In genomic region chr2:173488861-173489260, GRCh38 we compare ENCODE assay signal across 21 cellular contexts.
DNase-seq lines count a peak whose midpoint lies in the region; FAIRE-seq and TF ChIP-seq lines count a peak whose summit lies in the region.
"Had no signal": no experiment of that assay in that cellular context is flagged by ENCODE, and none has a peak within 500 bp of the region (broad histone marks: within the 10 kb centered on the region; RNA-seq: fewer than 3 reads in every experiment).

No MANE protein-coding gene starts in this region.

- H3K4me3 ChIP-seq in endothelial cell of umbilical vein (replicated peaks in 1 of 3; ENCODE audit: insufficient read depth in 1 of 3, low read depth in 1 of 3, low read length in 3 of 3) (no peak overlapping the region), suprapubic skin (no peak overlapping the region), uterus (no peak overlapping the region)
- H3K4me3 ChIP-seq: GM12878 had no signal

- TF ChIP-seq CTCF in endothelial cell of umbilical vein (IDR thresholded peaks at IDR 0.05; ENCODE audit: extremely low read depth in 1 of 2, insufficient read depth in 1 of 2, low read depth in 1 of 2, low read length in 2 of 2) (no peak), suprapubic skin (IDR thresholded peaks at IDR 0.05) (no peak), uterus (IDR thresholded peaks at IDR 0.05) (no peak)

- H2AFZ ChIP-seq in endothelial cell of umbilical vein (ENCODE audit: low read depth, low read length), result no peak overlapping the region

- FAIRE-seq in endothelial cell of umbilical vein (lab: Jason Lieb, UNC), result no peak
- FAIRE-seq: A204.1, GM12878, HTR-8/SVneo had no signal

- POLR2A ChIA-PET in endothelial cell of umbilical vein (lab: Charles Lee), result no interaction called here

- H3K27me3 ChIP-seq in endothelial cell of umbilical vein (ENCODE audit: control insufficient read depth in 2 of 2, insufficient read depth in 2 of 2, low read length in 2 of 2) (peaks cover 0 to 2% of the 10 kb centered on the region in 2 experiments), suprapubic skin (no peaks in the 10 kb centered on the region), uterus (no peaks in the 10 kb centered on the region)
- H3K27me3 ChIP-seq: BE2C had no signal

- H3K9me1 ChIP-seq in endothelial cell of umbilical vein (replicated peaks; ENCODE audit: control insufficient read depth, extremely low read depth, insufficient read depth, low read length), result no peaks in the 10 kb centered on the region

- no peaks in the 10 kb centered on the region for H4K20me1 ChIP-seq in endothelial cell of umbilical vein (replicated peaks; ENCODE audit: control insufficient read depth, extremely low read depth, insufficient read depth, low read length)

- no peak overlapping the region for H3K4me2 ChIP-seq in endothelial cell of umbilical vein (ENCODE audit: insufficient read depth, low read length)

- CTCF ChIA-PET in endothelial cell of umbilical vein (lab: Charles Lee), result no interaction called here

- peak; percentile 81 for DNase-seq in astrocyte of the hippocampus (ENCODE audit: low read depth, low spot score)
- peak; percentile 16 for DNase-seq in endothelial cell of umbilical vein (ENCODE audit: low read depth, low spot score)
- DNase-seq in pulmonary artery endothelial cell (ENCODE audit: low read depth, low spot score), result peak; percentile 8
- DNase-seq in nucleus accumbens (lab: John Stamatoyannopoulos, UW), result no peak
- no peak for DNase-seq in suprapubic skin (ENCODE audit: low spot score in 2 of 2)
- no peak for DNase-seq in uterus
- DNase-seq: ACHN; BE2C; C1 segment of cervical spinal cord; CD4-positive, CD25-positive, alpha-beta regulatory T cell; CD8-positive, alpha-beta memory T cell; DMS 273 treated with DMSO at 0.1 percent for 48 hours; DMS53; DND-41; EL; GOT3; H7; HFFc6 had no signal

- H3K79me2 ChIP-seq in endothelial cell of umbilical vein (ENCODE audit: control insufficient read depth, insufficient read depth, low read length), result no peaks in the 10 kb centered on the region

- dilution Hi-C loops in endothelial cell of umbilical vein (cut with MboI; ENCODE audit: extremely low pct_ligation_motif_present, low sequenced_read_pairs), result no loop called here

- H3K4me1 ChIP-seq in endothelial cell of umbilical vein (ENCODE audit: control insufficient read depth, extremely low read depth, insufficient read depth, low read length) (no peaks in the 10 kb centered on the region), suprapubic skin (no peaks in the 10 kb centered on the region), uterus (no peaks in the 10 kb centered on the region)
- H3K4me1 ChIP-seq: BE2C had no signal

- H3K36me3 ChIP-seq in endothelial cell of umbilical vein (ENCODE audit: control insufficient read depth in 2 of 2, extremely low read depth in 1 of 2, insufficient read depth in 2 of 2, low read length in 2 of 2), result no peaks in the 10 kb centered on the region
- no peaks in the 10 kb centered on the region for H3K36me3 ChIP-seq in suprapubic skin
- no peaks in the 10 kb centered on the region for H3K36me3 ChIP-seq in uterus
- H3K36me3 ChIP-seq: BE2C had no signal

- no peak overlapping the region for H3K9ac ChIP-seq in endothelial cell of umbilical vein (replicated peaks; ENCODE audit: extremely low read depth, insufficient read depth, low read length)

- no TSS peak for BruUV-seq in endothelial cell of umbilical vein (replicated peaks; lab: Mats Ljungman, UMichigan)

- no peaks in the 10 kb centered on the region for H3K9me3 ChIP-seq in endothelial cell of umbilical vein (replicated peaks; ENCODE audit: control insufficient read depth, insufficient read depth, low read length)
- H3K9me3 ChIP-seq in suprapubic skin, result no peaks in the 10 kb centered on the region
- H3K9me3 ChIP-seq in uterus, result no peaks in the 10 kb centered on the region
- H3K9me3 ChIP-seq: BE2C had no signal

- 63% methylated on average over 1 of the region's 1 CpG for WGBS in suprapubic skin

- intact Hi-C loops in endothelial cell of umbilical vein (cut with micrococcal nuclease) (no loop called here), uterus (cut with DNase I; ENCODE audit: low total_unique reads) (no loop called here)

- H3K27ac ChIP-seq in endothelial cell of umbilical vein (ENCODE audit: insufficient read depth, low read depth, low read length), result no peak overlapping the region
- H3K27ac ChIP-seq in suprapubic skin, result no peak overlapping the region
- H3K27ac ChIP-seq in uterus, result no peak overlapping the region

- no peak for TF ChIP-seq EP300 in suprapubic skin (IDR thresholded peaks at IDR 0.05)

- TF ChIP-seq POLR2A in endothelial cell of umbilical vein (IDR thresholded peaks at IDR 0.05; ENCODE audit: low read depth, low read length) (no peak), suprapubic skin (IDR thresholded peaks at IDR 0.05) (no peak), uterus (IDR thresholded peaks at IDR 0.05) (no peak)

TF ChIP-seq in endothelial cell of umbilical vein, 7 proteins besides CTCF, POLR2A, EP300 and RAD21:
- TF ChIP-seq EZH2 (IDR thresholded peaks at IDR 0.05; ENCODE audit: borderline replicate concordance, low read depth, low read length, severe bottlenecking) (no peak), POLR2AphosphoS5 (IDR thresholded peaks at IDR 0.05; ENCODE audit: insufficient read depth, low read depth, low read length) (no peak), GATA2 (IDR thresholded peaks at IDR 0.05; ENCODE audit: insufficient read depth, insufficient read length, low read depth, low read length) (no peak), JUN (IDR thresholded peaks at IDR 0.05; ENCODE audit: borderline replicate concordance, insufficient read depth, insufficient read length, low read depth) (no peak), MAX (IDR thresholded peaks at IDR 0.05; ENCODE audit: insufficient read depth, insufficient read length) (no peak), MYC (IDR thresholded peaks at IDR 0.05; ENCODE audit: low read depth, low read length) (no peak), FOS (IDR thresholded peaks at IDR 0.05; ENCODE audit: borderline replicate concordance, insufficient read depth, low read length) (no peak)

Comparison
In these comparisons a context has a peak if more than half of its experiments do, and no peak if none do; other contexts are left out.
1. DNase-seq: peak in astrocyte of the hippocampus (single experiment), endothelial cell of umbilical vein (single experiment) and pulmonary artery endothelial cell (single experiment); none in nucleus accumbens (0 of 56), suprapubic skin (0 of 2) and uterus (0 of 2).